ENCODE assay signal across 10 cellular contexts in genomic region chr3:4670352-4670751, GRCh38.
DNase-seq lines count a peak whose midpoint lies in the region; ATAC-seq, FAIRE-seq and TF ChIP-seq lines count a peak whose summit lies in the region.
"Had no signal": no experiment of that assay in that cellular context is flagged by ENCODE, and none has a peak within 500 bp of the region (broad histone marks: within the 10 kb centered on the region; RNA-seq: fewer than 3 reads in every experiment).

No MANE protein-coding gene starts in this region.

- no peaks in the 10 kb centered on the region for H3K36me3 ChIP-seq in A673 (ENCODE audit: insufficient read depth, low read length, poor library complexity, severe bottlenecking)

- BruUV-seq in A673 (replicated peaks; lab: Mats Ljungman, UMichigan), result no TSS peak

- peak; percentile 51 for TF ChIP-seq CTCF in A673 (conservative IDR thresholded peaks at IDR 0.05; ENCODE audit: low read depth, low read length)
- TF ChIP-seq CTCF in GM12864 (IDR thresholded peaks at IDR 0.05; ENCODE audit: low read depth, low read length, missing control alignments), result peak; percentile 30
- peak; percentile 41 for TF ChIP-seq CTCF in fibroblast of pulmonary artery (IDR thresholded peaks at IDR 0.05; ENCODE audit: low read length, missing control alignments)

- CTCF ChIA-PET in A673 (lab: Charles Lee), result no interaction called here

- intact Hi-C loops in A673 (cut with micrococcal nuclease; ENCODE audit: unreplicated experiment), result no loop called here

- H3K27me3 ChIP-seq in A673 (replicated peaks; ENCODE audit: insufficient read depth, low read depth, low read length, poor library complexity), result no peaks in the 10 kb centered on the region

- no peaks in the 10 kb centered on the region for H3K4me1 ChIP-seq in A673 (ENCODE audit: insufficient read depth, low read length, poor library complexity, severe bottlenecking)

- H3K9me3 ChIP-seq in A673 (ENCODE audit: low read depth, low read length, poor library complexity, severe bottlenecking), result no peaks in the 10 kb centered on the region

- ATAC-seq in HG03442 (IDR thresholded peaks at IDR 0.05; ENCODE audit: unreplicated experiment), result no peak
- ATAC-seq: activated T-helper 17 cell treated with anti-CD3 and anti-CD28 coated beads, Interleukin-2, amount 50 U/mL, for 72 hours had no signal

- POLR2A ChIA-PET in A673 (lab: Charles Lee; ENCODE audit: low non-redundant PET), result no interaction called here

- H3K4me3 ChIP-seq in A673 (ENCODE audit: low read depth, low read length, poor library complexity, severe bottlenecking) (no peak overlapping the region), GM12864 (ENCODE audit: low read depth, low read length) (no peak overlapping the region), fibroblast of pulmonary artery (replicated peaks; ENCODE audit: low read depth, low read length) (no peak overlapping the region)

- H3K27ac ChIP-seq in A673 (ENCODE audit: low read depth, low read length, poor library complexity, severe bottlenecking), result no peak overlapping the region

- DNase-seq in A673 (ENCODE audit: low spot score) (peak; percentile 12), GM12864 (ENCODE audit: low read depth) (no peak), RKO (ENCODE audit: low spot score) (peak; percentile 1), fibroblast of pulmonary artery (ENCODE audit: low read depth) (peak; percentile 17), frontal cortex (ENCODE audit: low spot score in 2 of 2) (no peak), DMS79 (lab: John Stamatoyannopoulos, UW) (no peak)
- no peak for DNase-seq in stimulated activated CD4-positive, alpha-beta T cell treated with anti-CD3 and anti-CD28 coated beads, Interleukin-12 subunit alpha, Interleukin-12 subunit beta, amount 100 ng/mL, for 4 hours
- DNase-seq: Right ventricle myocardium superior had no signal

- no peak for FAIRE-seq in frontal cortex (lab: Jason Lieb, UNC)

Comparison
In these comparisons a context has a peak if more than half of its experiments do, and no peak if none do; other contexts are left out.
1. DNase-seq: peak in A673 (single experiment), RKO (single experiment) and fibroblast of pulmonary artery (single experiment); none in GM12864 (single experiment), frontal cortex (0 of 2), stimulated activated CD4-positive, alpha-beta T cell treated with anti-CD3 and anti-CD28 coated beads, Interleukin-12 subunit alpha, Interleukin-12 subunit beta, amount 100 ng/mL, for 4 hours (single experiment) and DMS79 (single experiment).
2. Peak in every context shown above with its lines, with median percentiles within 50 percentile points of each other: CTCF ChIP-seq.